ENCODE assay signal across 8 cellular contexts in the genomic region with DNA sequence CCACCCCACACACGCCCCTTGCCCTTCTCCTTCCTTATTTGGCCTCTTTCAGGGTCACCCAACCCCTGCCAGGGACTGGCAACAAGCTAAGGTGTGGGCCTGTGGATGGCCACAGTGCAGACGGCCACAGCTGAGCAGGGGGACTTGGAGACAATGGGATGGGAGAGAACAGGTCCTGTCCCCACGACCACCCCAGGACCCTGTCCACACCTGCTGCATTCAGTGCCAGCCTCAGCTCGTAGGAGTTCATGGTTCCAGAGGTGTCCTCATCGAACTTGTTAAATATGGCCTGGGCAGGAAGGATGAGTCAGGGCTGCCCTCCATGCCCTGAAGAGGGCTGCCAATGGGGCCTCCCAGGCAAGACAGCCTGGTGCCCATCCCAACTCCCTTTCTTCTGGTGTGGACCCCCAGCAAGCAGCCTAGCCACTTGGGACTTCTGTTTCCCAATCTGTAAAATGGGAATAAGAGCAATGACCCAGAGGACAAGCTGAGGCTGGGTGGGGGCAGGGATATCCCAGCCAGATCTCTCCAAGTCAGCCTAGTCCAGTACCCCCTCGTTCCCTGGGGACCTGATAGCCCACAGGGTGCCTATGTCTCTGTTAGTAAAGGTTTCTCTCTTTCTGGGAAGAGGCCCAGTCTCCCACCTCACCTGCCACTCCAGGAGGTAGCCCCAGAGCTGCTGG. TPM values are rescaled to one million over a fixed set of nuclear protein-coding genes. Genes with fewer than 3 reads are reported as not detected.
DNase-seq lines count a peak whose midpoint lies in the region; ATAC-seq and TF ChIP-seq lines count a peak whose summit lies in the region.

No MANE protein-coding gene starts in this region.

- intact Hi-C loops in body of pancreas (cut with DNase I), result no loop called here

- 67 to 82% methylated on average over 3 to 6 of the region's 6 CpGs for WGBS in body of pancreas, 2 donors

- ATAC-seq in body of pancreas (no peak), GM18909 (IDR thresholded peaks at IDR 0.05; ENCODE audit: poor library complexity, unreplicated experiment) (no peak)

- H3K27me3 ChIP-seq in body of pancreas (no peaks in the 10 kb centered on the region), muscle layer of duodenum (ENCODE audit: low read depth, low read length) (no peaks in the 10 kb centered on the region), H7 (ENCODE audit: control insufficient read depth, insufficient read depth, low read length) (peaks cover 9% of the 10 kb centered on the region)

- peak; percentile 52 for DNase-seq in A172 (ENCODE audit: low spot score)
- DNase-seq in KG1 (lab: John Stamatoyannopoulos, UW), result peak; percentile 3
- DNase-seq in body of pancreas, result peak in 1 of 4 donors; percentile 16
- no peak for DNase-seq in HT-29 (ENCODE audit: low spot score)
- DNase-seq in H7, result no peak
- DNase-seq in GM19238 (ENCODE audit: insufficient read length, low spot score), result no peak

- H3K9me3 ChIP-seq in body of pancreas, result no peaks in the 10 kb centered on the region
- no peaks in the 10 kb centered on the region for H3K9me3 ChIP-seq in muscle layer of duodenum (ENCODE audit: control insufficient read depth in 1 of 2, low read length in 2 of 2)

- H3K27ac ChIP-seq in body of pancreas (peak overlapping the region; percentile 23 to 92 (median 90)), muscle layer of duodenum (ENCODE audit: low read length) (peak overlapping the region; percentile 71)

- TF ChIP-seq CTCF in body of pancreas (IDR thresholded peaks at IDR 0.05), result no peak

- H3K4me3 ChIP-seq in body of pancreas, result no peak overlapping the region
- no peak overlapping the region for H3K4me3 ChIP-seq in muscle layer of duodenum (ENCODE audit: low read depth in 1 of 2, low read length in 2 of 2)
- no peak overlapping the region for H3K4me3 ChIP-seq in H7 (ENCODE audit: insufficient read depth, low read depth, low read length)

- H3K4me1 ChIP-seq in body of pancreas (peaks cover 63% of the 10 kb centered on the region), muscle layer of duodenum (ENCODE audit: control insufficient read depth in 1 of 2, insufficient read depth in 2 of 2, low read length in 2 of 2) (peaks cover 0 to 9% of the 10 kb centered on the region in 2 donors)

- TF ChIP-seq POLR2A in body of pancreas (IDR thresholded peaks at IDR 0.05), result no peak

- H3K36me3 ChIP-seq in body of pancreas (replicated peaks in 1 of 2; ENCODE audit: insufficient read depth in 1 of 2, low read depth in 2 of 2) (peaks cover 0 to 3% of the 10 kb centered on the region in 2 donors), muscle layer of duodenum (ENCODE audit: control insufficient read depth in 1 of 2, insufficient read depth in 2 of 2, low read length in 2 of 2) (peaks cover 12 to 16% of the 10 kb centered on the region in 2 donors), H7 (replicated peaks; ENCODE audit: control insufficient read depth, insufficient read depth, low read length) (peaks cover 12% of the 10 kb centered on the region)

RNA-seq across cellular contexts. Expression of a gene that starts 10.6 kb away (rescaled TPM):
- not detected in 2 replicates for total RNA-seq in A172 (2014; rRNA removed; shearing (Covaris generic))
- total RNA-seq in body of pancreas, result 10 to 100 TPM in 1 of 2 donors, 1 to 10 TPM in 1; 9.9 to 11.4 TPM
- 50.6 and 53.9 TPM in 2 replicates for total RNA-seq in HT-29 (2014; rRNA removed; shearing (Covaris generic))
- total RNA-seq in H7 (2014; rRNA removed; shearing (Covaris generic)), result 3.0 and 5.4 TPM in 2 replicates

RNA-seq across cellular contexts. Expression of a gene that starts 39.7 kb away (rescaled TPM):
- total RNA-seq in A172 (2014; rRNA removed; shearing (Covaris generic)), result not detected in 2 replicates
- not detected for total RNA-seq in body of pancreas
- 1.5 TPM in 1 of 2 replicates, not detected in the other for total RNA-seq in HT-29 (2014; rRNA removed; shearing (Covaris generic))
- total RNA-seq in H7 (2014; rRNA removed; shearing (Covaris generic)), result 0.37 and 1.9 TPM in 2 replicates

RNA-seq across cellular contexts. Expression of a gene that starts 55.4 kb away (rescaled TPM):
- total RNA-seq in A172 (2014; rRNA removed; shearing (Covaris generic)), result not detected in 2 replicates
- not detected for total RNA-seq in body of pancreas
- total RNA-seq in HT-29 (2014; rRNA removed; shearing (Covaris generic)), result 6.0 TPM in 1 of 2 replicates, not detected in the other
- not detected in 2 replicates for total RNA-seq in H7 (2014; rRNA removed; shearing (Covaris generic))

Comparison
In these comparisons a context has a peak if more than half of its experiments do, and no peak if none do; other contexts are left out.
1. DNase-seq: peak in A172 (single experiment) and KG1 (single experiment); none in HT-29 (single experiment), H7 (single experiment) and GM19238 (single experiment).